In the genomic region with DNA sequence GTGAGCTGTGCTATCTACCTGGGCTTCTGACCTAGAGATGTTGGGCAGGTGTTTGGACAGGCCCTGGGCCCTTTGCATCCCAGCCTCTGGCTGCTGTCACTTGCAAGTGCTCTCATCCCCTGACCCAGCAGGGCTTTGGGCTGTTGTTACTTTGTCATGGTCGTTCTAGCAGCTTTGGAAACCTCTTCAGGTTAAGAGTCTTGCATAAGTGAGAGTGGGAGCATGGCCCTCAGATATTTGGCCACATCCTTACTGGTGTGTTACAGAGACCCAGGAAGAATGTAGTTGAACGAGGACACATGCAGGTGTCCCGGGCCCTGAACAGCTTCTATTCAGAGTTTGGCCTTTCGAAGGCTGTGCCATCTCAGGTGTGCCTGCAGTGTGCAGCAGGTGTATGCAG, we compare ENCODE assay signal across 12 cellular contexts. TPM values are rescaled to one million over a fixed set of nuclear protein-coding genes. Genes with fewer than 3 reads are reported as not detected.
A peak's percentile ranks its signal among the peaks of the same experiment; 100 is the strongest.
DNase-seq lines count a peak whose midpoint lies in the region; ATAC-seq and TF ChIP-seq lines count a peak whose summit lies in the region.
"Had no signal": no experiment of that assay in that cellular context is flagged by ENCODE, and none has a peak within 500 bp of the region (broad histone marks: within the 10 kb centered on the region; RNA-seq: fewer than 3 reads in every experiment).

No MANE protein-coding gene starts in this region.

- no peaks in the 10 kb centered on the region for H3K9me3 Mint-ChIP-seq in brain

- TF ChIP-seq EP300 in SK-N-SH (IDR thresholded peaks at IDR 0.05; ENCODE audit: borderline replicate concordance in 1 of 2, low read depth in 1 of 2, low read length in 1 of 2) = no peak

- H3K9ac ChIP-seq in SK-N-SH (no peak overlapping the region), KMS-11 (no peak overlapping the region), skeletal muscle satellite cell (ENCODE audit: low read depth, low read length) (no peak overlapping the region)

- H3K4me2 ChIP-seq in SK-N-SH = peak overlapping the region; percentile 93
- peak overlapping the region; percentile 4; the same call in 1 of the 2 replicates for H3K4me2 ChIP-seq in KMS-11
- peak overlapping the region; percentile 92 for H3K4me2 ChIP-seq in skeletal muscle satellite cell (ENCODE audit: low read length)

- H3K27ac Mint-ChIP-seq in brain = peak overlapping the region in 3 of 5 experiments; percentile 33 to 50 (median 41)

- H2AFZ ChIP-seq in SK-N-SH (ENCODE audit: low read depth) (no peak overlapping the region), KMS-11 (ENCODE audit: low read depth) (no peak overlapping the region)

- H3F3A ChIP-seq in SK-N-SH (replicated peaks; ENCODE audit: insufficient read depth) = no peaks in the 10 kb centered on the region

- H3K4me1 ChIP-seq in SK-N-SH (ENCODE audit: control insufficient read depth in 1 of 2, insufficient read depth in 2 of 2, low read depth in 1 of 2, low read length in 1 of 2) (peaks cover 37 to 56% of the 10 kb centered on the region in 2 experiments), KMS-11 (ENCODE audit: low read depth, poor library complexity, severe bottlenecking) (peaks cover 73% of the 10 kb centered on the region), skeletal muscle satellite cell (ENCODE audit: control insufficient read depth, insufficient read depth, low read length) (peaks cover 63% of the 10 kb centered on the region)

- H3K36me3 ChIP-seq in SK-N-SH (replicated peaks in 1 of 2; ENCODE audit: control insufficient read depth in 1 of 2, insufficient read depth in 2 of 2, low read length in 1 of 2) = peaks cover 0 to 8% of the 10 kb centered on the region in 2 experiments
- H3K36me3 ChIP-seq in KMS-11 (ENCODE audit: insufficient read depth) = no peaks in the 10 kb centered on the region
- peaks cover 8% of the 10 kb centered on the region for H3K36me3 ChIP-seq in skeletal muscle satellite cell (ENCODE audit: insufficient read depth, low read length)
- H3K36me3 ChIP-seq: cardiac muscle cell had no signal

- no peaks in the 10 kb centered on the region for H3K9me2 ChIP-seq in SK-N-SH

- peak overlapping the region; percentile 71 to 93 (median 91) for H3K4me3 Mint-ChIP-seq in brain

- H3K27me3 ChIP-seq in SK-N-SH (ENCODE audit: insufficient read depth) = no peaks in the 10 kb centered on the region
- no peaks in the 10 kb centered on the region for H3K27me3 ChIP-seq in KMS-11 (ENCODE audit: insufficient read depth, low read depth)
- H3K27me3 ChIP-seq in skeletal muscle satellite cell (ENCODE audit: control insufficient read depth, insufficient read depth, low read length) = no peaks in the 10 kb centered on the region
- H3K27me3 ChIP-seq: cardiac muscle cell had no signal

- H3K79me2 ChIP-seq in SK-N-SH (ENCODE audit: insufficient read depth) = peaks cover 85% of the 10 kb centered on the region
- H3K79me2 ChIP-seq in KMS-11 (ENCODE audit: insufficient read depth, low read depth) = peaks cover 80% of the 10 kb centered on the region

- POLR2A ChIA-PET in SK-N-SH (lab: Yijun Ruan, JAX) = no interaction called here

- peaks cover 25% of the 10 kb centered on the region for H3K36me3 Mint-ChIP-seq in brain

- no peaks in the 10 kb centered on the region for H3K27me3 Mint-ChIP-seq in brain

- H4K20me1 ChIP-seq in SK-N-SH (ENCODE audit: insufficient read depth) (peaks cover 81% of the 10 kb centered on the region), KMS-11 (ENCODE audit: insufficient read depth) (peaks cover 28% of the 10 kb centered on the region)

- H3K9me3 ChIP-seq in SK-N-SH = no peaks in the 10 kb centered on the region
- H3K9me3 ChIP-seq in skeletal muscle satellite cell (replicated peaks; ENCODE audit: low read length) = no peaks in the 10 kb centered on the region

- CTCF ChIA-PET in SK-N-SH (lab: Yijun Ruan, JAX) = interaction anchor here (0.6 to 1.2 kb wide), 3 partner anchors 12 to 83 kb away, joined by 3 read pairs; no protein-coding TSS in a partner anchor

- peaks cover 79% of the 10 kb centered on the region for H3K4me1 Mint-ChIP-seq in brain

- no peak for TF ChIP-seq RAD21 in SK-N-SH (IDR thresholded peaks at IDR 0.05; ENCODE audit: low read length)

- TF ChIP-seq CTCF in SK-N-SH (IDR thresholded peaks at IDR 0.05) (no peak), KMS-11 (conservative IDR thresholded peaks at IDR 0.05; ENCODE audit: low read depth, low read length) (no peak), brain (conservative IDR thresholded peaks at IDR 0.05) (no peak)

- ATAC-seq in SK-N-SH treated with all-trans-retinoic acid at 6 μM for 48 hours (no peak), GM21529 (IDR thresholded peaks at IDR 0.05; ENCODE audit: unreplicated experiment) (no peak), HG02763 (IDR thresholded peaks at IDR 0.05; ENCODE audit: unreplicated experiment) (no peak)

- WGBS in SK-N-SH (ENCODE audit: low lambda C conversion rate) = 88% methylated on average over 4 of the region's 4 CpGs

- no peak for DNase-seq in SK-N-SH
- DNase-seq in NCI-H446 (lab: John Stamatoyannopoulos, UW) = no peak
- DNase-seq: activated effector memory CD4-positive, alpha-beta T cell treated with anti-CD3 and anti-CD28 coated beads, Interleukin-2, amount 50 U/mL, for 16 hours; HCEC 1CT; retina had no signal

- H3K4me3 ChIP-seq in SK-N-SH (ENCODE audit: low read depth in 2 of 2, low read length in 1 of 2) (no peak overlapping the region), KMS-11 (IDR thresholded peaks at IDR 0.05; ENCODE audit: insufficient read depth, low read depth, low read length) (no peak overlapping the region), skeletal muscle satellite cell (ENCODE audit: low read length) (no peak overlapping the region)
- H3K4me3 ChIP-seq: cardiac muscle cell had no signal

- H3K27ac ChIP-seq in SK-N-SH (ENCODE audit: low read depth in 2 of 2, low read length in 1 of 2) (no peak overlapping the region), KMS-11 (no peak overlapping the region)
- H3K27ac ChIP-seq: cardiac muscle cell had no signal

TF ChIP-seq in SK-N-SH, 30 proteins besides CTCF, POLR2A, EP300 and RAD21:
- TF ChIP-seq TCF12 (IDR thresholded peaks at IDR 0.05) = no peak
- no peak for TF ChIP-seq TEAD4 (IDR thresholded peaks at IDR 0.05; ENCODE audit: borderline replicate concordance, insufficient read depth)

TF ChIP-seq in SK-N-SH treated with all-trans-retinoic acid at 6 μM for 48 hours, 23 proteins besides CTCF, POLR2A, EP300 and RAD21:
- TF ChIP-seq ISL1 (CRISPR knock-in tag; IDR thresholded peaks at IDR 0.05) (no peak), TCF4 (CRISPR knock-in tag; IDR thresholded peaks at IDR 0.05; ENCODE audit: borderline replicate concordance) (no peak), SNAI2 (CRISPR knock-in tag; IDR thresholded peaks at IDR 0.05) (no peak)

RNA-seq across cellular contexts. Expression of a gene that starts 4.5 kb away (rescaled TPM):
- 5.2 and 6.0 TPM in 2 replicates for polyA plus RNA-seq in SK-N-SH (2012; rRNA removed)
- polyA plus RNA-seq in SK-N-SH (2012; cell fraction: cytosol; rRNA removed) = 4.2 and 4.5 TPM in 2 replicates
- polyA plus RNA-seq in SK-N-SH (2012; cell fraction: nucleus; rRNA removed) = 40.7 and 44.6 TPM in 2 replicates
- 20.8 TPM for polyA plus RNA-seq in brain (ENCODE audit: insufficient read depth, low read depth, low replicate concordance)
- total RNA-seq in skeletal muscle satellite cell (2012; rRNA removed) = 14.6 and 16.5 TPM in 2 replicates

Comparison
In these comparisons a context has a peak if more than half of its experiments do, and no peak if none do; other contexts are left out.
1. H3K4me2 ChIP-seq: peak in every context shown above with its lines; median percentile 93 in SK-N-SH; 92 in skeletal muscle satellite cell; 4 in KMS-11.